Comparison of ENCODE assay signal across 19 cellular contexts in genomic region chr6:93915961-93916360, GRCh38.
"Had no signal": no experiment of that assay in that cellular context is flagged by ENCODE, and none has a peak within 500 bp of the region (broad histone marks: within the 10 kb centered on the region; RNA-seq: fewer than 3 reads in every experiment).

No MANE protein-coding gene starts in this region.

- H3K27ac ChIP-seq: epithelial cell of prostate, esophagus muscularis mucosa, gastrocnemius medialis, heart right ventricle, left ventricle myocardium inferior, lower lobe of right lung, pancreas, suprapubic skin, thyroid gland had no signal

- H3K36me3 ChIP-seq: esophagus muscularis mucosa, gastrocnemius medialis, heart right ventricle, left ventricle myocardium inferior, lower lobe of right lung, pancreas, suprapubic skin, thyroid gland had no signal

- ATAC-seq: gastrocnemius medialis; heart right ventricle; lower lobe of right lung; pancreas; right cardiac atrium; stimulated activated effector memory CD8-positive, alpha-beta T cell treated with anti-CD3 and anti-CD28 coated beads, Interleukin-12 subunit alpha, Interleukin-12 subunit beta, amount 100 ng/mL, for 72 hours; stimulated activated naive CD8-positive, alpha-beta T cell treated with anti-CD3 and anti-CD28 coated beads, Interleukin-15, Interleukin-2, amounts not matched to agents 100 U/mL and 50 U/mL, for 24 hours had no signal

- H3K27me3 ChIP-seq: esophagus muscularis mucosa, gastrocnemius medialis, heart right ventricle, suprapubic skin, thyroid gland had no signal

- H3K4me1 ChIP-seq: gastrocnemius medialis, heart right ventricle, left ventricle myocardium inferior, lower lobe of right lung, pancreas, suprapubic skin, thyroid gland had no signal

- DNase-seq: effector memory CD4-positive, alpha-beta T cell; gastrocnemius medialis; heart right ventricle; immature natural killer cell; left ventricle myocardium inferior; lower lobe of right lung; midbrain; naive B cell; occipital lobe; pancreas; right cardiac atrium; stimulated activated CD4-positive, alpha-beta T cell treated with anti-CD3 and anti-CD28 coated beads, Interleukin-4, amount 100 ng/mL, for 1 hour; stimulated activated CD8-positive, alpha-beta memory T cell treated with anti-CD3 and anti-CD28 coated beads, Interleukin-4, amount 100 ng/mL, for 48 hours; stimulated activated naive CD8-positive, alpha-beta T cell treated with anti-CD3 and anti-CD28 coated beads, Interleukin-15, Interleukin-2, amounts not matched to agents 100 U/mL and 50 U/mL, for 24 hours; thyroid gland had no signal

- H3K4me3 ChIP-seq: esophagus muscularis mucosa, gastrocnemius medialis, heart right ventricle, left ventricle myocardium inferior, lower lobe of right lung, pancreas, suprapubic skin, thyroid gland had no signal

- H3K9me3 ChIP-seq: gastrocnemius medialis, left ventricle myocardium inferior, lower lobe of right lung, pancreas, suprapubic skin, thyroid gland had no signal
